In genomic region chr2:38515155-38516074, GRCh38 we compare ENCODE assay signal across 9 cellular contexts.
DNase-seq lines count a peak whose midpoint lies in the region; ATAC-seq and TF ChIP-seq lines count a peak whose summit lies in the region.
"Had no signal": no experiment of that assay in that cellular context is flagged by ENCODE, and none has a peak within 500 bp of the region (broad histone marks: within the 10 kb centered on the region; RNA-seq: fewer than 3 reads in every experiment).

No MANE protein-coding gene starts in this region.

- H3K4me3 Mint-ChIP-seq in activated naive CD8-positive, alpha-beta T cell treated with anti-CD3 and anti-CD28 coated beads, Interleukin-2, amount 50 U/mL, for 24 hours = no peak overlapping the region

- H3K27ac Mint-ChIP-seq in activated naive CD8-positive, alpha-beta T cell treated with anti-CD3 and anti-CD28 coated beads, Interleukin-2, amount 50 U/mL, for 24 hours = no peak overlapping the region

- no peaks in the 10 kb centered on the region for H3K4me1 ChIP-seq in mucosa of rectum (ENCODE audit: control insufficient read depth in 2 of 2, insufficient read depth in 2 of 2, low read length in 2 of 2)

- H3K27ac ChIP-seq in mucosa of rectum (ENCODE audit: low read depth in 2 of 2, low read length in 2 of 2) = peak overlapping the region; percentile 40 to 58
- H3K27ac ChIP-seq: 22Rv1 had no signal

- peak overlapping the region; percentile 44 for H3K4me3 ChIP-seq in epithelial cell of proximal tubule (ENCODE audit: low read depth, low read length)
- H3K4me3 ChIP-seq in mucosa of rectum (ENCODE audit: low read length in 2 of 2) = peak overlapping the region in 1 of 2 donors; percentile 9

- DNase-seq in DMS53 (lab: John Stamatoyannopoulos, UW) (peak; percentile 34), DMS53 treated with DMSO at 0.1 percent for 48 hours (lab: John Stamatoyannopoulos, UW; ENCODE audit: unreplicated experiment) (no peak), epithelial cell of proximal tubule (ENCODE audit: low read depth) (peak; percentile 59), ureter (ENCODE audit: low spot score) (peak; percentile 68), NCI-H146 (lab: John Stamatoyannopoulos, UW) (no peak), iPS-NIHi11 (ENCODE audit: low spot score) (no peak)
- DNase-seq in activated naive CD8-positive, alpha-beta T cell treated with anti-CD3 and anti-CD28 coated beads, Interleukin-2, amount 50 U/mL, for 24 hours = no peak

- H3K9me3 Mint-ChIP-seq in activated naive CD8-positive, alpha-beta T cell treated with anti-CD3 and anti-CD28 coated beads, Interleukin-2, amount 50 U/mL, for 24 hours = no peaks in the 10 kb centered on the region

- no peaks in the 10 kb centered on the region for H3K9me3 ChIP-seq in mucosa of rectum (ENCODE audit: control insufficient read depth in 2 of 2, low read length in 2 of 2)

- no peaks in the 10 kb centered on the region for H3K27me3 ChIP-seq in mucosa of rectum (ENCODE audit: control insufficient read depth in 2 of 2, insufficient read depth in 2 of 2, low read length in 2 of 2)

- H3K27me3 Mint-ChIP-seq in activated naive CD8-positive, alpha-beta T cell treated with anti-CD3 and anti-CD28 coated beads, Interleukin-2, amount 50 U/mL, for 24 hours = peaks cover 7% of the 10 kb centered on the region

- no peaks in the 10 kb centered on the region for H3K36me3 Mint-ChIP-seq in activated naive CD8-positive, alpha-beta T cell treated with anti-CD3 and anti-CD28 coated beads, Interleukin-2, amount 50 U/mL, for 24 hours (ENCODE audit: low read depth)

- H3K9ac ChIP-seq in mucosa of rectum (ENCODE audit: low read depth in 1 of 2, low read length in 2 of 2) = no peak overlapping the region

- TF ChIP-seq CTCF in epithelial cell of proximal tubule (conservative IDR thresholded peaks at IDR 0.05; ENCODE audit: low read depth, low read length) = no peak

- no peaks in the 10 kb centered on the region for H3K4me1 Mint-ChIP-seq in activated naive CD8-positive, alpha-beta T cell treated with anti-CD3 and anti-CD28 coated beads, Interleukin-2, amount 50 U/mL, for 24 hours

- no peaks in the 10 kb centered on the region for H3K36me3 ChIP-seq in mucosa of rectum (ENCODE audit: control insufficient read depth in 2 of 2, insufficient read depth in 2 of 2, low read length in 2 of 2)

- ATAC-seq in activated naive CD8-positive, alpha-beta T cell treated with anti-CD3 and anti-CD28 coated beads, Interleukin-2, amount 50 U/mL, for 24 hours = no peak

Comparison
In these comparisons a context has a peak if more than half of its experiments do, and no peak if none do; other contexts are left out.
1. DNase-seq: peak in DMS53 (single experiment), epithelial cell of proximal tubule (single experiment) and ureter (single experiment); none in DMS53 treated with DMSO at 0.1 percent for 48 hours (single experiment), NCI-H146 (single experiment), activated naive CD8-positive, alpha-beta T cell treated with anti-CD3 and anti-CD28 coated beads, Interleukin-2, amount 50 U/mL, for 24 hours (single experiment) and iPS-NIHi11 (single experiment).